Comparison of ENCODE assay signal across 1 cellular context in genomic region chr6:21634582-21634981, GRCh38.
TF ChIP-seq lines count a peak whose summit lies in the region.

No MANE protein-coding gene starts in this region.

TF ChIP-seq in HepG2, 621 proteins besides CTCF, POLR2A, EP300 and RAD21 (continued from another document):
- TF ChIP-seq BCL3 (CRISPR knock-in tag; IDR thresholded peaks at IDR 0.05) (no peak), RARA (CRISPR knock-in tag; IDR thresholded peaks at IDR 0.05) (0 out of 2 replicates have a peak, but pooled peaks have one; percentile 11), LBX2 (CRISPR knock-in tag; IDR thresholded peaks at IDR 0.05; ENCODE audit: borderline replicate concordance) (no peak), ZNF841 (CRISPR knock-in tag; IDR thresholded peaks at IDR 0.05; ENCODE audit: borderline replicate concordance) (no peak), HHEX (CRISPR knock-in tag; IDR thresholded peaks at IDR 0.05) (no peak), ESRRA (CRISPR knock-in tag; IDR thresholded peaks at IDR 0.05; ENCODE audit: low read depth) (peak; percentile 44; the same call in 1 of the 2 replicates), ZNF136 (CRISPR knock-in tag; IDR thresholded peaks at IDR 0.05; ENCODE audit: low read depth) (no peak), FOSL2 (CRISPR knock-in tag; IDR thresholded peaks at IDR 0.05) (peak; percentile 65), PCBP2 (optimal IDR thresholded peaks at IDR 0.05; ENCODE audit: low read depth, low read length, poor library complexity, severe bottlenecking) (no peak), ZNF747 (CRISPR knock-in tag; IDR thresholded peaks at IDR 0.05; ENCODE audit: borderline replicate concordance) (no peak), HOXD1 (CRISPR knock-in tag; IDR thresholded peaks at IDR 0.05) (no peak), AHR (CRISPR knock-in tag; IDR thresholded peaks at IDR 0.05) (no peak), ATF1 (CRISPR knock-in tag; IDR thresholded peaks at IDR 0.05) (no peak), ZNF7 (CRISPR knock-in tag; IDR thresholded peaks at IDR 0.05) (no peak), ZNF781 (CRISPR knock-in tag; IDR thresholded peaks at IDR 0.05; ENCODE audit: borderline replicate concordance, not compliant biosample characterization) (no peak), ZNF792 (CRISPR knock-in tag; IDR thresholded peaks at IDR 0.05) (no peak), SETDB1 (CRISPR knock-in tag; IDR thresholded peaks at IDR 0.05; ENCODE audit: borderline replicate concordance) (no peak), ZBTB26 (CRISPR knock-in tag; IDR thresholded peaks at IDR 0.05; ENCODE audit: borderline replicate concordance) (no peak), ATM (IDR thresholded peaks at IDR 0.05; ENCODE audit: borderline replicate concordance) (no peak), ARHGAP35 (CRISPR knock-in tag; IDR thresholded peaks at IDR 0.05; ENCODE audit: borderline replicate concordance) (no peak), ZFYVE20 (CRISPR knock-in tag; IDR thresholded peaks at IDR 0.05; ENCODE audit: borderline replicate concordance, low read depth) (no peak), SNAPC2 (CRISPR knock-in tag; IDR thresholded peaks at IDR 0.05) (no peak), MYNN (CRISPR knock-in tag; IDR thresholded peaks at IDR 0.05; ENCODE audit: low read depth) (no peak), RCOR2 (CRISPR knock-in tag; IDR thresholded peaks at IDR 0.05) (no peak), ZNF879 (CRISPR knock-in tag; IDR thresholded peaks at IDR 0.05) (no peak), SMAD1 (CRISPR knock-in tag; IDR thresholded peaks at IDR 0.05; ENCODE audit: borderline replicate concordance, low read depth) (no peak), ZNF34 (CRISPR knock-in tag; IDR thresholded peaks at IDR 0.05; ENCODE audit: borderline replicate concordance) (no peak), ZBTB20 (CRISPR knock-in tag; IDR thresholded peaks at IDR 0.05; ENCODE audit: borderline replicate concordance, low read depth) (no peak), JUNB (CRISPR knock-in tag; IDR thresholded peaks at IDR 0.05; ENCODE audit: borderline replicate concordance) (no peak), IKZF5 (CRISPR knock-in tag; IDR thresholded peaks at IDR 0.05) (peak; percentile 41; the same call in 1 of the 2 replicates), TBL1XR1 (IDR thresholded peaks at IDR 0.05; ENCODE audit: borderline replicate concordance, low read length, partially characterized antibody) (no peak), CREB3 (CRISPR knock-in tag; IDR thresholded peaks at IDR 0.05) (no peak), ELF4 (CRISPR knock-in tag; IDR thresholded peaks at IDR 0.05; ENCODE audit: borderline replicate concordance) (no peak)
- TF ChIP-seq, protein P1, sequence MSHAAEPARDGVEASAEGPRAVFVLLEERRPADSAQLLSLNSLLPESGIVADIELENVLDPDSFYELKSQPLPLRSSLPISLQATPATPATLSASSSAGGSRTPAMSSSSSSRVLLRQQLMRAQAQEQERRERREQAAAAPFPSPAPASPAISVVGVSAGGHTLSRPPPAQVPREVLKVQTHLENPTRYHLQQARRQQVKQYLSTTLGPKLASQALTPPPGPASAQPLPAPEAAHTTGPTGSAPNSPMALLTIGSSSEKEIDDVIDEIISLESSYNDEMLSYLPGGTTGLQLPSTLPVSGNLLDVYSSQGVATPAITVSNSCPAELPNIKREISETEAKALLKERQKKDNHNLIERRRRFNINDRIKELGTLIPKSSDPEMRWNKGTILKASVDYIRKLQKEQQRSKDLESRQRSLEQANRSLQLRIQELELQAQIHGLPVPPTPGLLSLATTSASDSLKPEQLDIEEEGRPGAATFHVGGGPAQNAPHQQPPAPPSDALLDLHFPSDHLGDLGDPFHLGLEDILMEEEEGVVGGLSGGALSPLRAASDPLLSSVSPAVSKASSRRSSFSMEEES (CRISPR knock-in tag; IDR thresholded peaks at IDR 0.05), result no peak
- TF ChIP-seq, protein P2, sequence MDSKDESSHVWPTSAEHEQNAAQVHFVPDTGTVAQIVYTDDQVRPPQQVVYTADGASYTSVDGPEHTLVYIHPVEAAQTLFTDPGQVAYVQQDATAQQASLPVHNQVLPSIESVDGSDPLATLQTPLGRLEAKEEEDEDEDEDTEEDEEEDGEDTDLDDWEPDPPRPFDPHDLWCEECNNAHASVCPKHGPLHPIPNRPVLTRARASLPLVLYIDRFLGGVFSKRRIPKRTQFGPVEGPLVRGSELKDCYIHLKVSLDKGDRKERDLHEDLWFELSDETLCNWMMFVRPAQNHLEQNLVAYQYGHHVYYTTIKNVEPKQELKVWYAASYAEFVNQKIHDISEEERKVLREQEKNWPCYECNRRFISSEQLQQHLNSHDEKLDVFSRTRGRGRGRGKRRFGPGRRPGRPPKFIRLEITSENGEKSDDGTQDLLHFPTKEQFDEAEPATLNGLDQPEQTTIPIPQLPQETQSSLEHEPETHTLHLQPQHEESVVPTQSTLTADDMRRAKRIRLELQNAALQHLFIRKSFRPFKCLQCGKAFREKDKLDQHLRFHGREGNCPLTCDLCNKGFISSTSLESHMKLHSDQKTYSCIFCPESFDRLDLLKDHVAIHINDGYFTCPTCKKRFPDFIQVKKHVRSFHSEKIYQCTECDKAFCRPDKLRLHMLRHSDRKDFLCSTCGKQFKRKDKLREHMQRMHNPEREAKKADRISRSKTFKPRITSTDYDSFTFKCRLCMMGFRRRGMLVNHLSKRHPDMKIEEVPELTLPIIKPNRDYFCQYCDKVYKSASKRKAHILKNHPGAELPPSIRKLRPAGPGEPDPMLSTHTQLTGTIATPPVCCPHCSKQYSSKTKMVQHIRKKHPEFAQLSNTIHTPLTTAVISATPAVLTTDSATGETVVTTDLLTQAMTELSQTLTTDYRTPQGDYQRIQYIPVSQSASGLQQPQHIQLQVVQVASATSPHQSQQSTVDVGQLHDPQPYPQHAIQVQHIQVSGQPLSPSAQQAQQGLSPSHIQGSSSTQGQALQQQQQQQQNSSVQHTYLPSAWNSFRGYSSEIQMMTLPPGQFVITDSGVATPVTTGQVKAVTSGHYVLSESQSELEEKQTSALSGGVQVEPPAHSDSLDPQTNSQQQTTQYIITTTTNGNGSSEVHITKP (CRISPR knock-in tag; IDR thresholded peaks at IDR 0.05; ENCODE audit: low read depth), result no peak
